Comparison of ENCODE assay signal across 1 cellular context in the genomic region with DNA sequence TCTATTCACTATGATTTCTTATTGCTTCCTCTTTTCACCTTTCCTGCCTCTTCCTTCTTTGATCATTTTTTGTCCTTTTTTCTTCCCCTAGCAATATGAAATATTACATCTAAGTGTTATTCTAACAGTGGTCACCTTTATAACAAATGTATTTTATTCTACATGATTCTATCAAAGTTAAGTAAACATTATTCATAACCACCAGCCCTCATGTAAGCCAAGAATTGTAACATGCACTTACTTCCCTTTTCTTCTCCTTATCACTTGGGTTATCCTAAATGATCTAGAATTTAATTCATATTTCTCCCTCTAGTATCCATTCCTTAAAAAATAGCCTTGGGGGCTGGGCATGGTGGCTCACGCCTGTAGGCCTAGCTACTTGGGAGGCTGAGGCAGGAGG.
TF ChIP-seq lines count a peak whose summit lies in the region.

No MANE protein-coding gene starts in this region.

TF ChIP-seq in HepG2, 621 proteins besides CTCF, POLR2A, EP300 and RAD21 (continued from another document):
- TF ChIP-seq, protein P1, sequence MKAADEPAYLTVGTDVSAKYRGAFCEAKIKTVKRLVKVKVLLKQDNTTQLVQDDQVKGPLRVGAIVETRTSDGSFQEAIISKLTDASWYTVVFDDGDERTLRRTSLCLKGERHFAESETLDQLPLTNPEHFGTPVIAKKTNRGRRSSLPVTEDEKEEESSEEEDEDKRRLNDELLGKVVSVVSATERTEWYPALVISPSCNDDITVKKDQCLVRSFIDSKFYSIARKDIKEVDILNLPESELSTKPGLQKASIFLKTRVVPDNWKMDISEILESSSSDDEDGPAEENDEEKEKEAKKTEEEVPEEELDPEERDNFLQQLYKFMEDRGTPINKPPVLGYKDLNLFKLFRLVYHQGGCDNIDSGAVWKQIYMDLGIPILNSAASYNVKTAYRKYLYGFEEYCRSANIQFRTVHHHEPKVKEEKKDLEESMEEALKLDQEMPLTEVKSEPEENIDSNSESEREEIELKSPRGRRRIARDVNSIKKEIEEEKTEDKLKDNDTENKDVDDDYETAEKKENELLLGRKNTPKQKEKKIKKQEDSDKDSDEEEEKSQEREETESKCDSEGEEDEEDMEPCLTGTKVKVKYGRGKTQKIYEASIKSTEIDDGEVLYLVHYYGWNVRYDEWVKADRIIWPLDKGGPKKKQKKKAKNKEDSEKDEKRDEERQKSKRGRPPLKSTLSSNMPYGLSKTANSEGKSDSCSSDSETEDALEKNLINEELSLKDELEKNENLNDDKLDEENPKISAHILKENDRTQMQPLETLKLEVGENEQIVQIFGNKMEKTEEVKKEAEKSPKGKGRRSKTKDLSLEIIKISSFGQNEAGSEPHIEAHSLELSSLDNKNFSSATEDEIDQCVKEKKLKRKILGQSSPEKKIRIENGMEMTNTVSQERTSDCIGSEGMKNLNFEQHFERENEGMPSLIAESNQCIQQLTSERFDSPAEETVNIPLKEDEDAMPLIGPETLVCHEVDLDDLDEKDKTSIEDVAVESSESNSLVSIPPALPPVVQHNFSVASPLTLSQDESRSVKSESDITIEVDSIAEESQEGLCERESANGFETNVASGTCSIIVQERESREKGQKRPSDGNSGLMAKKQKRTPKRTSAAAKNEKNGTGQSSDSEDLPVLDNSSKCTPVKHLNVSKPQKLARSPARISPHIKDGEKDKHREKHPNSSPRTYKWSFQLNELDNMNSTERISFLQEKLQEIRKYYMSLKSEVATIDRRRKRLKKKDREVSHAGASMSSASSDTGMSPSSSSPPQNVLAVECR (CRISPR knock-in tag; IDR thresholded peaks at IDR 0.05; ENCODE audit: borderline replicate concordance), result no peak
- no peak for TF ChIP-seq ZNF776 (CRISPR knock-in tag; IDR thresholded peaks at IDR 0.05)
- no peak for TF ChIP-seq THYN1 (CRISPR knock-in tag; IDR thresholded peaks at IDR 0.05; ENCODE audit: borderline replicate concordance, low read depth)
- TF ChIP-seq, protein P2, sequence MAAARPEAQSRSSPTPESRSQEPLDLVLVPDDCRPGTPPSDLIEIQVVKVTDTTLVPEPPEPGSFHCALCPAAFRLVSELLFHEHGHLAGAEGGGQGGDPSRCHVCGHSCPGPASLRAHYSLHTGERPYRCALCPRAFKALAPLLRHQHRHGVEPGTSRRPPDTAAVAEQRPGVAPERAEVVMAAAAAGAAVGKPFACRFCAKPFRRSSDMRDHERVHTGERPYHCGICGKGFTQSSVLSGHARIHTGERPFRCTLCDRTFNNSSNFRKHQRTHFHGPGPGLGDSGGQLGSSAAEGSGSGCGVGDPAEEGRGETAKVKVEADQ (CRISPR knock-in tag; IDR thresholded peaks at IDR 0.05; ENCODE audit: borderline replicate concordance), result no peak
- no peak for TF ChIP-seq FOSL1 (CRISPR knock-in tag; IDR thresholded peaks at IDR 0.05; ENCODE audit: borderline replicate concordance)
